Comparison of ENCODE assay signal across 13 cellular contexts in the genomic region with DNA sequence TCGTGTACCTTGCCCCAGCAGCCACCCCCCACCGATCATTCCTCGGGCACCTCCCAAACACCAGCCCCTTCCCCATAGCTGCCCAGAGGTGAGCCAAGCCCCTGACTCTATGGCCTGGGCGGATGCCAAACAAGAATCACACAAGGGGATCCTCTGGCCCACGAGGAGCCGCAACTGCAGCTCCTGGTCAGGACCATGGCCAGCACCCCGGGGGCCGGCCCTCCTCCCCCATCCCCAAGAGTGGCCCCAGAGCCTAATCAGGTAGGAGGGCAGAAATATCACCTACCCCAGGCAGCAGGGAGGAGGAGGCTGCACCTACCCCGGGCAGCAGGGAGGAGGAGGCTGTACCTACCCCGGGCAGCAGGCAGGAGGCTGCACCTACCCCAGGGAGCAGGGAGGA. TPM values are rescaled to one million over a fixed set of nuclear protein-coding genes. Genes with fewer than 3 reads are reported as not detected.
DNase-seq lines count a peak whose midpoint lies in the region; ATAC-seq, FAIRE-seq and TF ChIP-seq lines count a peak whose summit lies in the region.
"Had no signal": no experiment of that assay in that cellular context is flagged by ENCODE, and none has a peak within 500 bp of the region (broad histone marks: within the 10 kb centered on the region; RNA-seq: fewer than 3 reads in every experiment).

No MANE protein-coding gene starts in this region.

- ATAC-seq in HG03565 (IDR thresholded peaks at IDR 0.05; ENCODE audit: unreplicated experiment), result no peak
- ATAC-seq in GM18519 (IDR thresholded peaks at IDR 0.05; ENCODE audit: low FRiP score, unreplicated experiment), result no peak
- ATAC-seq: activated CD8-positive, alpha-beta memory T cell treated with anti-CD3 and anti-CD28 coated beads, Interleukin-2, amount 10 ng/mL, durations not matched to agents 7 days and 5 days had no signal

- H3K4me1 Mint-ChIP-seq in mesothelial cell of epicardium, result peaks cover 2% of the 10 kb centered on the region
- H3K4me1 Mint-ChIP-seq: activated CD8-positive, alpha-beta memory T cell treated with anti-CD3 and anti-CD28 coated beads, Interleukin-2, amount 10 ng/mL, durations not matched to agents 7 days and 5 days had no signal

- peaks cover 50% of the 10 kb centered on the region for H3K27me3 Mint-ChIP-seq in mesothelial cell of epicardium (ENCODE audit: low read depth)

- no peak overlapping the region for H3K27ac Mint-ChIP-seq in mesothelial cell of epicardium
- H3K27ac Mint-ChIP-seq: activated CD8-positive, alpha-beta memory T cell treated with anti-CD3 and anti-CD28 coated beads, Interleukin-2, amount 10 ng/mL, durations not matched to agents 7 days and 5 days; naive B cell had no signal

- no peaks in the 10 kb centered on the region for H3K9me3 Mint-ChIP-seq in mesothelial cell of epicardium
- H3K9me3 Mint-ChIP-seq: naive B cell had no signal

- peak; percentile 13 for DNase-seq in activated naive CD4-positive, alpha-beta T cell treated with Interleukin-2 at 50 U/mL for 16 hours
- DNase-seq in activated naive CD4-positive, alpha-beta T cell treated with anti-CD3 and anti-CD28 coated beads, Interleukin-2, amount 50 U/mL, for 16 hours, result no peak
- DNase-seq in HTR-8/SVneo (ENCODE audit: insufficient read length, low spot score), result peak; percentile 82
- peak; percentile 39 for DNase-seq in astrocyte of the hippocampus (ENCODE audit: low read depth, low spot score)
- DNase-seq in mesothelial cell of epicardium (ENCODE audit: low spot score in 2 of 2, unreplicated experiment in 2 of 2), result peak; percentile 52 to 71
- DNase-seq in amniotic stem cell (lab: John Stamatoyannopoulos, UW), result no peak
- DNase-seq: activated CD8-positive, alpha-beta memory T cell treated with anti-CD3 and anti-CD28 coated beads, Interleukin-2, amount 10 ng/mL, durations not matched to agents 7 days and 5 days; MM.1S; naive B cell had no signal

- TF ChIP-seq CTCF in mesothelial cell of epicardium (IDR thresholded peaks at IDR 0.05; ENCODE audit: unreplicated experiment), result no peak

- no peak for FAIRE-seq in HTR-8/SVneo (lab: Jason Lieb, UNC)

- no peaks in the 10 kb centered on the region for H3K36me3 Mint-ChIP-seq in mesothelial cell of epicardium
- H3K36me3 Mint-ChIP-seq: activated CD8-positive, alpha-beta memory T cell treated with anti-CD3 and anti-CD28 coated beads, Interleukin-2, amount 10 ng/mL, durations not matched to agents 7 days and 5 days; naive B cell had no signal

- no peak overlapping the region for H3K4me3 Mint-ChIP-seq in mesothelial cell of epicardium
- H3K4me3 Mint-ChIP-seq: activated CD8-positive, alpha-beta memory T cell treated with anti-CD3 and anti-CD28 coated beads, Interleukin-2, amount 10 ng/mL, durations not matched to agents 7 days and 5 days; naive B cell had no signal

RNA-seq across cellular contexts. Expression of a gene that starts 11.1 kb away (rescaled TPM):
- total RNA-seq in mesothelial cell of epicardium, result 9.7 to 11.8 TPM (median 10.0 TPM) in 3 replicates
- total RNA-seq: renal cortical epithelial cell; T-helper 1 cell treated with Interleukin-12 subunit alpha and Interleukin-12 subunit beta and Interleukin-4 antibody, amounts not matched to agents 30 ng/mL and 1 ng/mL, for 36 hours had no signal

RNA-seq across cellular contexts. Expression of a gene that starts 37.5 kb away (rescaled TPM):
- total RNA-seq in mesothelial cell of epicardium, result 14.4 to 15.6 TPM (median 14.6 TPM) in 3 replicates

RNA-seq across cellular contexts. Expression of a gene that starts 59.2 kb away (rescaled TPM):
- 258 to 271 TPM (median 269 TPM) in 3 replicates for total RNA-seq in mesothelial cell of epicardium

Comparison
In these comparisons a context has a peak if more than half of its experiments do, and no peak if none do; other contexts are left out.
1. DNase-seq: peak in activated naive CD4-positive, alpha-beta T cell treated with Interleukin-2 at 50 U/mL for 16 hours (single experiment), HTR-8/SVneo (single experiment), astrocyte of the hippocampus (single experiment) and mesothelial cell of epicardium (2 of 2); none in activated naive CD4-positive, alpha-beta T cell treated with anti-CD3 and anti-CD28 coated beads, Interleukin-2, amount 50 U/mL, for 16 hours (single experiment) and amniotic stem cell (single experiment).